30 cellular contexts compared by ENCODE assay signal in genomic region chr1:5815716-5816115, GRCh38.
"Had no signal": no experiment of that assay in that cellular context is flagged by ENCODE, and none has a peak within 500 bp of the region (broad histone marks: within the 10 kb centered on the region; RNA-seq: fewer than 3 reads in every experiment).

No MANE protein-coding gene starts in this region.

- H3K4me2 ChIP-seq: neural progenitor cell, smooth muscle cell had no signal

- H3K4me3 ChIP-seq: neural progenitor cell, ovary, psoas muscle, skin epidermis, smooth muscle cell, spleen, suprapubic skin, testis, tibial artery, transverse colon, upper lobe of right lung, uterus had no signal

- H3K4me1 ChIP-seq: neural progenitor cell, parathyroid adenoma, psoas muscle, spleen, suprapubic skin, testis, tibial artery, transverse colon, upper lobe of right lung, uterus had no signal

- H3K27ac ChIP-seq: neural progenitor cell, ovary, parathyroid adenoma, psoas muscle, skin epidermis, spleen, suprapubic skin, testis, tibial artery, transverse colon, upper lobe of right lung, uterus had no signal

- H2AFZ ChIP-seq: neural progenitor cell, parathyroid adenoma had no signal

- H3K9me3 ChIP-seq: ovary, psoas muscle, spleen, suprapubic skin, testis, tibial artery, transverse colon, upper lobe of right lung, uterus had no signal

- H3K36me3 ChIP-seq: neural progenitor cell, ovary, spleen, suprapubic skin, tibial artery, transverse colon, upper lobe of right lung, uterus had no signal

- H3K9me3 Mint-ChIP-seq: natural killer cell, type B pancreatic cell had no signal

- H3K4me1 Mint-ChIP-seq: natural killer cell; stimulated activated memory B cell treated with anti-CD40 and anti-IgM and Interleukin-4, amounts not matched to agents 10 μg/mL and 1 μg/mL and 100 μg/mL, for 72 hours; stimulated activated naive CD8-positive, alpha-beta T cell treated with anti-CD3 and anti-CD28 coated beads, Interleukin-15, amount 100 ng/mL, for 72 hours had no signal

- DNase-seq: natural killer cell; occipital lobe; ovary; psoas muscle; stimulated activated CD4-positive, alpha-beta T cell treated with anti-CD3 and anti-CD28 coated beads, Interleukin-12 subunit alpha, Interleukin-12 subunit beta, amount 100 ng/mL, for 4 hours; stimulated activated CD4-positive, alpha-beta T cell treated with anti-CD3 and anti-CD28 coated beads, Interleukin-1b, Interleukin-23, amount 100 ng/mL, for 48 hours; stimulated activated CD4-positive, alpha-beta T cell treated with anti-CD3 and anti-CD28 coated beads, Interleukin-4, amount 100 ng/mL, for 1 hour; stimulated activated CD4-positive, alpha-beta T cell treated with anti-CD3 and anti-CD28 coated beads, Interleukin-4, amount 100 ng/mL, for 4 hours; stimulated activated CD8-positive, alpha-beta memory T cell treated with anti-CD3 and anti-CD28 coated beads, Interleukin-4, amount 100 ng/mL, for 48 hours; stimulated activated naive CD4-positive, alpha-beta T cell; stimulated activated naive CD8-positive, alpha-beta T cell treated with anti-CD3 and anti-CD28 coated beads, Interleukin-15, amount 100 ng/mL, for 72 hours; stimulated activated naive CD8-positive, alpha-beta T cell treated with anti-CD3 and anti-CD28 coated beads, Interleukin-15, Interleukin-2, amounts not matched to agents 100 U/mL and 50 U/mL, for 24 hours; substantia nigra; testis; tibial artery; transverse colon; uterus had no signal

- H3K27ac Mint-ChIP-seq: natural killer cell; nephron; neural progenitor cell; progenitor cell of endocrine pancreas; stimulated activated memory B cell treated with anti-CD40 and anti-IgM and Interleukin-4, amounts not matched to agents 10 μg/mL and 1 μg/mL and 100 μg/mL, for 72 hours; stimulated activated naive CD8-positive, alpha-beta T cell treated with anti-CD3 and anti-CD28 coated beads, Interleukin-15, amount 100 ng/mL, for 72 hours; type B pancreatic cell had no signal

- H3K4me3 Mint-ChIP-seq: natural killer cell; nephron; neural progenitor cell; stimulated activated memory B cell treated with anti-CD40 and anti-IgM and Interleukin-4, amounts not matched to agents 10 μg/mL and 1 μg/mL and 100 μg/mL, for 72 hours; stimulated activated naive CD8-positive, alpha-beta T cell treated with anti-CD3 and anti-CD28 coated beads, Interleukin-15, amount 100 ng/mL, for 72 hours; type B pancreatic cell had no signal

- H3K36me3 Mint-ChIP-seq: natural killer cell; neural progenitor cell; stimulated activated memory B cell treated with anti-CD40 and anti-IgM and Interleukin-4, amounts not matched to agents 10 μg/mL and 1 μg/mL and 100 μg/mL, for 72 hours; type B pancreatic cell had no signal

- H3K9ac ChIP-seq: neural progenitor cell, parathyroid adenoma had no signal

- H3K79me2 ChIP-seq: parathyroid adenoma had no signal

- ATAC-seq: natural killer cell; psoas muscle; right cardiac atrium; sciatic nerve; stimulated activated memory B cell treated with anti-CD40 and anti-IgM and Interleukin-4, amounts not matched to agents 10 μg/mL and 1 μg/mL and 100 μg/mL, for 72 hours; stimulated activated naive CD8-positive, alpha-beta T cell treated with anti-CD3 and anti-CD28 coated beads, Interleukin-15, amount 100 ng/mL, for 72 hours; stimulated activated naive CD8-positive, alpha-beta T cell treated with anti-CD3 and anti-CD28 coated beads, Interleukin-15, Interleukin-2, amounts not matched to agents 100 U/mL and 50 U/mL, for 24 hours; upper lobe of right lung had no signal

- H3K27me3 ChIP-seq: neural progenitor cell, ovary, testis, uterus had no signal
